15 cellular contexts compared by ENCODE assay signal in the genomic region with DNA sequence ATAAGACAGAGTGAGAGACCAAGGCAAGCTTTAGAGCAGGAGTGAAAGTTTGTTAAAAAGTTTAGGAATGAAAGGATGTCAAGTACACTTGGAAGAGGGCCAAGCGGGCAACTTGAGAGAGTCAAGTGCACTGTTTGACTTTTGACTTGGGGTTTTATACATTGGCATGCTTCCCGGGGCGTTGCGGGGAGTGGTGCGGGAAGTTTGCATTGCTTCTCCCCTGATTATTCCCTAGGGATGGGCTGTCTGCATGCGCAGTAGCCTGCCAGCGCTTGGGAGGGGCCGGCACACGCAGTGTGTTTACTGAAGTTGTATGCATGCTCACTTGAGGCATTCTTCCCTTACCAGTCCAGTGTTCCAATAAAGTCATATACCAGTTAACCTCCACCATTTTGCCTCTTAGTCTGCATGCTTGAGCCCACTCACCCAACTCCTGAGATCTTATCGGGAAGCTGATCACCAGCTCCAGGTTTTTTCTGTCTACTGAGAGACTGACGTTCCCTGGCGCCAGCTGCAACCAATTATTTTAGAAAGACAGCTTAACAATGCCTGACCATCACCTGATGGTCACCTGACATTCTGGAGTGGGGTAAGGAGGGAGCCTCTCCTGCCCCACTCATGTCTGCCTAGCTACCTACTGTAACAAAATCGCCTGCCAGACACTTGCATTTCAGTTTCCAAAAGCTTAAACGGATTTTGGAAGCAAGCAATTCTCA. TPM values are rescaled to one million over a fixed set of nuclear protein-coding genes. Genes with fewer than 3 reads are reported as not detected.
DNase-seq lines count a peak whose midpoint lies in the region; ATAC-seq and TF ChIP-seq lines count a peak whose summit lies in the region.
"Had no signal": no experiment of that assay in that cellular context is flagged by ENCODE, and none has a peak within 500 bp of the region (broad histone marks: within the 10 kb centered on the region; RNA-seq: fewer than 3 reads in every experiment).

No MANE protein-coding gene starts in this region.

- H3K4me3 ChIP-seq in stomach smooth muscle (ENCODE audit: low read length in 2 of 2) (peak overlapping the region; percentile 3 to 12), body of pancreas (no peak overlapping the region)
- H3K4me3 ChIP-seq: BLaER1 had no signal

- TF ChIP-seq POLR2A in body of pancreas (IDR thresholded peaks at IDR 0.05): no peak

- intact Hi-C loops in body of pancreas (cut with DNase I): no loop called here

- no peak overlapping the region for H3K9ac ChIP-seq in stomach smooth muscle (ENCODE audit: low read length in 2 of 2)
- H3K9ac ChIP-seq: BLaER1 had no signal

- 68 to 69% methylated on average over 14 of the region's 14 CpGs for WGBS in body of pancreas, 2 donors

- H3K36me3 ChIP-seq in stomach smooth muscle (ENCODE audit: control insufficient read depth in 2 of 2, insufficient read depth in 2 of 2, low read length in 2 of 2): no peaks in the 10 kb centered on the region
- H3K36me3 ChIP-seq in body of pancreas (replicated peaks in 1 of 2; ENCODE audit: insufficient read depth in 1 of 2, low read depth in 2 of 2): no peaks in the 10 kb centered on the region
- H3K36me3 ChIP-seq: BLaER1 had no signal

- ATAC-seq in HG02678 (IDR thresholded peaks at IDR 0.05; ENCODE audit: unreplicated experiment) (no peak), HG02884 (IDR thresholded peaks at IDR 0.05; ENCODE audit: unreplicated experiment) (no peak), body of pancreas (no peak)
- ATAC-seq: left cardiac atrium had no signal

- DNase-seq in DMS53 (lab: John Stamatoyannopoulos, UW): peak; percentile 38
- no peak for DNase-seq in DMS53 treated with DMSO at 0.1 percent for 48 hours (lab: John Stamatoyannopoulos, UW; ENCODE audit: unreplicated experiment)
- DNase-seq in NCI-H2029 treated with DMSO at 0.1 percent for 48 hours (lab: John Stamatoyannopoulos, UW): peak; percentile 57
- peak; percentile 67 to 68 for DNase-seq in SHP77 (lab: John Stamatoyannopoulos, UW)
- DNase-seq in body of pancreas: no peak
- DNase-seq: 8988T; activated CD4-positive, alpha-beta T cell treated with anti-CD3 and anti-CD28 coated beads for 4 hours; activated effector memory CD4-positive, alpha-beta T cell treated with anti-CD3 and anti-CD28 coated beads, Interleukin-2, amount 50 U/mL, for 16 hours; amniotic stem cell; cerebellar nuclear complex; left cardiac atrium had no signal

- H3K27ac ChIP-seq in stomach smooth muscle (ENCODE audit: low read length) (no peak overlapping the region), body of pancreas (no peak overlapping the region)
- H3K27ac ChIP-seq: BLaER1 had no signal

- H3K4me1 ChIP-seq in stomach smooth muscle (ENCODE audit: control insufficient read depth, insufficient read depth, low read length) (peaks cover 3% of the 10 kb centered on the region), body of pancreas (no peaks in the 10 kb centered on the region)
- H3K4me1 ChIP-seq: BLaER1 had no signal

- TF ChIP-seq CTCF in body of pancreas (IDR thresholded peaks at IDR 0.05): no peak

- H3K27me3 ChIP-seq in stomach smooth muscle (ENCODE audit: control insufficient read depth in 1 of 2, insufficient read depth in 2 of 2, low read length in 2 of 2) (no peaks in the 10 kb centered on the region), body of pancreas (no peaks in the 10 kb centered on the region)
- H3K27me3 ChIP-seq: BLaER1 had no signal

- H3K9me3 ChIP-seq in stomach smooth muscle (ENCODE audit: control insufficient read depth in 2 of 2, low read length in 2 of 2): peaks cover 0 to 6% of the 10 kb centered on the region in 2 donors
- H3K9me3 ChIP-seq in body of pancreas: no peaks in the 10 kb centered on the region

RNA-seq across cellular contexts. Expression of gene DACT1, which starts 53.2 kb away (rescaled TPM):
- total RNA-seq in body of pancreas: 1 to 10 TPM; 3.9 to 4.0 TPM

Comparison
In these comparisons a context has a peak if more than half of its experiments do, and no peak if none do; other contexts are left out.
1. DNase-seq: peak in DMS53 (single experiment), NCI-H2029 treated with DMSO at 0.1 percent for 48 hours (single experiment) and SHP77 (2 of 2); none in DMS53 treated with DMSO at 0.1 percent for 48 hours (single experiment) and body of pancreas (0 of 4).
2. H3K4me3 ChIP-seq: peak in stomach smooth muscle (2 of 2); none in body of pancreas (0 of 2).